ENCODE assay signal across 1 cellular context in the genomic region with DNA sequence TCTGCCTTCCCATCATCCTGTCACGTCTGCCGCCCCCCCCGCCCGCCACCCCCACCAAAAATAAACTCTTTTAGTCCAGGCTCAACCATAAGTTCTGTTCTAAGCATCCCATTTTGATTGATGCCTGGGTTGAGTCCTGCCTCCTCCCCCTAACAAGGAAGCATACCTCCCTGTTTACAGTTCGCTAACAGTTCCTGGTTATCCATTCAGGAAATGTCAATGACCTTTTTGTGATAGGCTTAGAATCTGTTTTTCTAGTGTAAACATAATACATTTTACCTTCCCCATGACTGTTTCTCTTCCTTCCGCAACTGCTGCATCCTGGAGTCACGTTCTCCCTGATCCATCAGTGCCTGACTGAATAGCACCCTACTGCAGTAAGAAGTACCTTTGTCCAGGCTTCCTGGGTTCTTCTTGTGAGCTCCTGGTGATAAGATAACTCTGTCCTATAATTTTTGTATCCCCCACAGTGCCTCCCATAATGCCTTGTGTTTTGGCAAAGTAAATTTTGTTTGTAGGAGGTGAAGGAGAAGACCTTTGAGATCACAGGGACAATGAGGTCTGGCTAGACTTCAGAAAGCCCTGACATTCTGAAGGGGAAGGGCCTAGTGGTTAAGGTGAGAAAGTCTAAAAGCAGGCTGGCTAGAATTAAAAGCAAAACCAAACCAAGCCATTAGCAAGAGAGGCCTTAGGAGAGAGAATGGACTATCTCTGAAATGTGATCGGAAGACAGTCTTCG.
TF ChIP-seq lines count a peak whose summit lies in the region.

No MANE protein-coding gene starts in this region.

TF ChIP-seq in HepG2, 621 proteins besides CTCF, POLR2A, EP300 and RAD21 (continued from another document and continues in another):
- TF ChIP-seq ZNF746 (CRISPR knock-in tag; IDR thresholded peaks at IDR 0.05) (no peak), ZFP36L1 (CRISPR knock-in tag; IDR thresholded peaks at IDR 0.05) (no peak), HNRNPK (IDR thresholded peaks at IDR 0.05; ENCODE audit: low read depth, low read length, poor library complexity, severe bottlenecking) (no peak), HNF4A (CRISPR knock-in tag; IDR thresholded peaks at IDR 0.05) (peak; percentile 36; the same call in 1 of the 2 replicates), ZFYVE20 (CRISPR knock-in tag; IDR thresholded peaks at IDR 0.05; ENCODE audit: borderline replicate concordance, low read depth) (no peak), RELA (CRISPR knock-in tag; IDR thresholded peaks at IDR 0.05) (no peak), ZNF850 (CRISPR knock-in tag; conservative IDR thresholded peaks at IDR 0.05) (no peak), ZNF556 (CRISPR knock-in tag; IDR thresholded peaks at IDR 0.05; ENCODE audit: borderline replicate concordance) (no peak), RFX3 (CRISPR knock-in tag; IDR thresholded peaks at IDR 0.05) (no peak), HNRNPUL1 (IDR thresholded peaks at IDR 0.05; ENCODE audit: low read depth, low read length) (no peak), ZC3H13 (CRISPR knock-in tag; IDR thresholded peaks at IDR 0.05) (no peak), TSC22D2 (CRISPR knock-in tag; IDR thresholded peaks at IDR 0.05; ENCODE audit: borderline replicate concordance) (0 out of 2 replicates have a peak, but pooled peaks have one; percentile 55), ZNF720 (CRISPR knock-in tag; IDR thresholded peaks at IDR 0.05) (no peak), BHLHE40 (IDR thresholded peaks at IDR 0.05; ENCODE audit: low read length) (peak; percentile 86), SRSF1 (optimal IDR thresholded peaks at IDR 0.05; ENCODE audit: low read depth, low read length) (no peak), TBX3 (IDR thresholded peaks at IDR 0.05; ENCODE audit: borderline replicate concordance) (no peak), PHF5A (CRISPR knock-in tag; IDR thresholded peaks at IDR 0.05; ENCODE audit: low read depth, unreplicated experiment) (peak; percentile 80), ZSCAN20 (CRISPR knock-in tag; IDR thresholded peaks at IDR 0.05; ENCODE audit: borderline replicate concordance) (no peak), MED8 (CRISPR knock-in tag; IDR thresholded peaks at IDR 0.05; ENCODE audit: insufficient replicate concordance) (peak; percentile 49), ZNF737 (CRISPR knock-in tag; IDR thresholded peaks at IDR 0.05; ENCODE audit: borderline replicate concordance) (no peak), ARNT (IDR thresholded peaks at IDR 0.05) (no peak), ZNF781 (CRISPR knock-in tag; IDR thresholded peaks at IDR 0.05; ENCODE audit: borderline replicate concordance, not compliant biosample characterization) (no peak), NFIC (IDR thresholded peaks at IDR 0.05; ENCODE audit: low read length) (no peak), ZNF446 (CRISPR knock-in tag; IDR thresholded peaks at IDR 0.05) (no peak), STAT5B (CRISPR knock-in tag; IDR thresholded peaks at IDR 0.05) (0 out of 2 replicates have a peak, but pooled peaks have one; percentile 54)
- TF ChIP-seq, protein P1, sequence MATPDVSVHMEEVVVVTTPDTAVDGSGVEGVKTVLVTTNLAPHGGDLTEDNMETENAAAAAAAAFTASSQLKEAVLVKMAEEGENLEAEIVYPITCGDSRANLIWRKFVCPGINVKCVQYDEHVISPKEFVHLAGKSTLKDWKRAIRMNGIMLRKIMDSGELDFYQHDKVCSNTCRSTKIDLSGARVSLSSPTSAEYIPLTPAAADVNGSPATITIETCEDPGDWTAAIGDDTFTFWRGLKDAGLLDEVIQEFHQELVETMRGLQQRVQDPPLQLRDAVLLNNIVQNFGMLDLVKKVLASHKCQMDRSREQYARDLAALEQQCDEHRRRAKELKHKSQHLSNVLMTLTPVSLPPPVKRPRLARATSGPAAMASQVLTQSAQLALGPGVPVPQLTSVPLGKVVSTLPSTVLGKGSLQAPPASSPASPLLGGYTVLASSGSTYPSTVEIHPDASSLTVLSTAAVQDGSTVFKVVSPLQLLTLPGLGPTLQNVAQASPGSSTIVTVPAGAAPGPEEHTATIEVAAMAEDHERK (CRISPR knock-in tag; IDR thresholded peaks at IDR 0.05; ENCODE audit: low read depth) = no peak
- TF ChIP-seq, protein P2, sequence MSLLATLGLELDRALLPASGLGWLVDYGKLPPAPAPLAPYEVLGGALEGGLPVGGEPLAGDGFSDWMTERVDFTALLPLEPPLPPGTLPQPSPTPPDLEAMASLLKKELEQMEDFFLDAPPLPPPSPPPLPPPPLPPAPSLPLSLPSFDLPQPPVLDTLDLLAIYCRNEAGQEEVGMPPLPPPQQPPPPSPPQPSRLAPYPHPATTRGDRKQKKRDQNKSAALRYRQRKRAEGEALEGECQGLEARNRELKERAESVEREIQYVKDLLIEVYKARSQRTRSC (CRISPR knock-in tag; IDR thresholded peaks at IDR 0.05; ENCODE audit: low read depth) = no peak
- TF ChIP-seq, protein P3, sequence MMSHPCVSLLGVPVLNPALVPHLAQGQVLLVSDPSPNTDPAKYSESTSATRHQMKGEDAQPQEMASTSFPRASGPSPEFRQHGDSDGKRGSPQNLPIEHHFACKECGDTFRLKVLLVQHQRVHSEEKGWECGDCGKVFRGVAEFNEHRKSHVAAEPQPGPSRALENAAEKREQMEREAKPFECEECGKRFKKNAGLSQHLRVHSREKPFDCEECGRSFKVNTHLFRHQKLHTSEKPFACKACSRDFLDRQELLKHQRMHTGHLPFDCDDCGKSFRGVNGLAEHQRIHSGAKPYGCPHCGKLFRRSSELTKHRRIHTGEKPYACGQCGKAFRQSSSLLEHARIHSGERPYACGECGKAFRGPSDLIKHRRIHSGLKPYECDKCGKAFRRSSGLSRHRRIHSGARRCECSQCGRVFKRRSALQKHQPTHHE (CRISPR knock-in tag; IDR thresholded peaks at IDR 0.05; ENCODE audit: borderline replicate concordance) = no peak
- TF ChIP-seq, protein P4, sequence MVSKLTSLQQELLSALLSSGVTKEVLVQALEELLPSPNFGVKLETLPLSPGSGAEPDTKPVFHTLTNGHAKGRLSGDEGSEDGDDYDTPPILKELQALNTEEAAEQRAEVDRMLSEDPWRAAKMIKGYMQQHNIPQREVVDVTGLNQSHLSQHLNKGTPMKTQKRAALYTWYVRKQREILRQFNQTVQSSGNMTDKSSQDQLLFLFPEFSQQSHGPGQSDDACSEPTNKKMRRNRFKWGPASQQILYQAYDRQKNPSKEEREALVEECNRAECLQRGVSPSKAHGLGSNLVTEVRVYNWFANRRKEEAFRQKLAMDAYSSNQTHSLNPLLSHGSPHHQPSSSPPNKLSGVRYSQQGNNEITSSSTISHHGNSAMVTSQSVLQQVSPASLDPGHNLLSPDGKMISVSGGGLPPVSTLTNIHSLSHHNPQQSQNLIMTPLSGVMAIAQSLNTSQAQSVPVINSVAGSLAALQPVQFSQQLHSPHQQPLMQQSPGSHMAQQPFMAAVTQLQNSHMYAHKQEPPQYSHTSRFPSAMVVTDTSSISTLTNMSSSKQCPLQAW (CRISPR knock-in tag; IDR thresholded peaks at IDR 0.05) = peak; percentile 55
- TF ChIP-seq, protein P5, sequence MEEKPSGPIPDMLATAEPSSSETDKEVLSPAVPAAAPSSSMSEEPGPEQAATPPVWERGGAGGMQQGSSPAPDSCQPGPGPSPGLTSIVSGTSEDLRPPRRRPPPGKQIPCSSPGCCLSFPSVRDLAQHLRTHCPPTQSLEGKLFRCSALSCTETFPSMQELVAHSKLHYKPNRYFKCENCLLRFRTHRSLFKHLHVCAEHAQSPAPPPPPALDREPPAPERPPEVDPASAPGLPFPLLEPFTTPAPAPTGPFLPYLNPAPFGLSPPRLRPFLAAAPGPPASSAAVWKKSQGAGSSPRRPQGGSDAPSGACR (CRISPR knock-in tag; IDR thresholded peaks at IDR 0.05) = 0 out of 2 replicates have a peak, but pooled peaks have one; percentile 26
- TF ChIP-seq, protein P6, sequence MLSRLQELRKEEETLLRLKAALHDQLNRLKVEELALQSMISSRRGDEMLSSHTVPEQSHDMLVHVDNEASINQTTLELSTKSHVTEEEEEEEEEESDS (CRISPR knock-in tag; IDR thresholded peaks at IDR 0.05; ENCODE audit: borderline replicate concordance) = no peak
- TF ChIP-seq, protein P7, sequence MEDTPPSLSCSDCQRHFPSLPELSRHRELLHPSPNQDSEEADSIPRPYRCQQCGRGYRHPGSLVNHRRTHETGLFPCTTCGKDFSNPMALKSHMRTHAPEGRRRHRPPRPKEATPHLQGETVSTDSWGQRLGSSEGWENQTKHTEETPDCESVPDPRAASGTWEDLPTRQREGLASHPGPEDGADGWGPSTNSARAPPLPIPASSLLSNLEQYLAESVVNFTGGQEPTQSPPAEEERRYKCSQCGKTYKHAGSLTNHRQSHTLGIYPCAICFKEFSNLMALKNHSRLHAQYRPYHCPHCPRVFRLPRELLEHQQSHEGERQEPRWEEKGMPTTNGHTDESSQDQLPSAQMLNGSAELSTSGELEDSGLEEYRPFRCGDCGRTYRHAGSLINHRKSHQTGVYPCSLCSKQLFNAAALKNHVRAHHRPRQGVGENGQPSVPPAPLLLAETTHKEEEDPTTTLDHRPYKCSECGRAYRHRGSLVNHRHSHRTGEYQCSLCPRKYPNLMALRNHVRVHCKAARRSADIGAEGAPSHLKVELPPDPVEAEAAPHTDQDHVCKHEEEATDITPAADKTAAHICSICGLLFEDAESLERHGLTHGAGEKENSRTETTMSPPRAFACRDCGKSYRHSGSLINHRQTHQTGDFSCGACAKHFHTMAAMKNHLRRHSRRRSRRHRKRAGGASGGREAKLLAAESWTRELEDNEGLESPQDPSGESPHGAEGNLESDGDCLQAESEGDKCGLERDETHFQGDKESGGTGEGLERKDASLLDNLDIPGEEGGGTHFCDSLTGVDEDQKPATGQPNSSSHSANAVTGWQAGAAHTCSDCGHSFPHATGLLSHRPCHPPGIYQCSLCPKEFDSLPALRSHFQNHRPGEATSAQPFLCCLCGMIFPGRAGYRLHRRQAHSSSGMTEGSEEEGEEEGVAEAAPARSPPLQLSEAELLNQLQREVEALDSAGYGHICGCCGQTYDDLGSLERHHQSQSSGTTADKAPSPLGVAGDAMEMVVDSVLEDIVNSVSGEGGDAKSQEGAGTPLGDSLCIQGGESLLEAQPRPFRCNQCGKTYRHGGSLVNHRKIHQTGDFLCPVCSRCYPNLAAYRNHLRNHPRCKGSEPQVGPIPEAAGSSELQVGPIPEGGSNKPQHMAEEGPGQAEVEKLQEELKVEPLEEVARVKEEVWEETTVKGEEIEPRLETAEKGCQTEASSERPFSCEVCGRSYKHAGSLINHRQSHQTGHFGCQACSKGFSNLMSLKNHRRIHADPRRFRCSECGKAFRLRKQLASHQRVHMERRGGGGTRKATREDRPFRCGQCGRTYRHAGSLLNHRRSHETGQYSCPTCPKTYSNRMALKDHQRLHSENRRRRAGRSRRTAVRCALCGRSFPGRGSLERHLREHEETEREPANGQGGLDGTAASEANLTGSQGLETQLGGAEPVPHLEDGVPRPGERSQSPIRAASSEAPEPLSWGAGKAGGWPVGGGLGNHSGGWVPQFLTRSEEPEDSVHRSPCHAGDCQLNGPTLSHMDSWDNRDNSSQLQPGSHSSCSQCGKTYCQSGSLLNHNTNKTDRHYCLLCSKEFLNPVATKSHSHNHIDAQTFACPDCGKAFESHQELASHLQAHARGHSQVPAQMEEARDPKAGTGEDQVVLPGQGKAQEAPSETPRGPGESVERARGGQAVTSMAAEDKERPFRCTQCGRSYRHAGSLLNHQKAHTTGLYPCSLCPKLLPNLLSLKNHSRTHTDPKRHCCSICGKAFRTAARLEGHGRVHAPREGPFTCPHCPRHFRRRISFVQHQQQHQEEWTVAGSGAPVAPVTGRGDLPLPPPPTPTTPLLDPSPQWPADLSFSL (CRISPR knock-in tag; IDR thresholded peaks at IDR 0.05) = no peak
- TF ChIP-seq, protein P8, sequence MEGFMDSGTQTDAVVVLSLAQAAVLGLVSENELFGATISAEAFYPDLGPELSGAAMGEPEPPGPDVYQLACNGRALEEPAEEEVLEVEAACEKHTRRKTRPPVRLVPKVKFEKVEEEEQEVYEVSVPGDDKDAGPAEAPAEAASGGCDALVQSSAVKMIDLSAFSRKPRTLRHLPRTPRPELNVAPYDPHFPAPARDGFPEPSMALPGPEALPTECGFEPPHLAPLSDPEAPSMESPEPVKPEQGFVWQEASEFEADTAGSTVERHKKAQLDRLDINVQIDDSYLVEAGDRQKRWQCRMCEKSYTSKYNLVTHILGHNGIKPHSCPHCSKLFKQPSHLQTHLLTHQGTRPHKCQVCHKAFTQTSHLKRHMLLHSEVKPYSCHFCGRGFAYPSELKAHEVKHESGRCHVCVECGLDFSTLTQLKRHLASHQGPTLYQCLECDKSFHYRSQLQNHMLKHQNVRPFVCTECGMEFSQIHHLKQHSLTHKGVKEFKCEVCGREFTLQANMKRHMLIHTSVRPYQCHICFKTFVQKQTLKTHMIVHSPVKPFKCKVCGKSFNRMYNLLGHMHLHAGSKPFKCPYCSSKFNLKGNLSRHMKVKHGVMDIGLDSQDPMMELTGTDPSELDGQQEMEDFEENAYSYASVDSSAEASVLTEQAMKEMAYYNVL (CRISPR knock-in tag; IDR thresholded peaks at IDR 0.05; ENCODE audit: borderline replicate concordance) = peak; percentile 71; the same call in 1 of the 2 replicates
- TF ChIP-seq, protein P9, sequence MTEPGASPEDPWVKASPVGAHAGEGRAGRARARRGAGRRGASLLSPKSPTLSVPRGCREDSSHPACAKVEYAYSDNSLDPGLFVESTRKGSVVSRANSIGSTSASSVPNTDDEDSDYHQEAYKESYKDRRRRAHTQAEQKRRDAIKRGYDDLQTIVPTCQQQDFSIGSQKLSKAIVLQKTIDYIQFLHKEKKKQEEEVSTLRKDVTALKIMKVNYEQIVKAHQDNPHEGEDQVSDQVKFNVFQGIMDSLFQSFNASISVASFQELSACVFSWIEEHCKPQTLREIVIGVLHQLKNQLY (CRISPR knock-in tag; IDR thresholded peaks at IDR 0.05) = peak; percentile 89
- TF ChIP-seq, protein P10, sequence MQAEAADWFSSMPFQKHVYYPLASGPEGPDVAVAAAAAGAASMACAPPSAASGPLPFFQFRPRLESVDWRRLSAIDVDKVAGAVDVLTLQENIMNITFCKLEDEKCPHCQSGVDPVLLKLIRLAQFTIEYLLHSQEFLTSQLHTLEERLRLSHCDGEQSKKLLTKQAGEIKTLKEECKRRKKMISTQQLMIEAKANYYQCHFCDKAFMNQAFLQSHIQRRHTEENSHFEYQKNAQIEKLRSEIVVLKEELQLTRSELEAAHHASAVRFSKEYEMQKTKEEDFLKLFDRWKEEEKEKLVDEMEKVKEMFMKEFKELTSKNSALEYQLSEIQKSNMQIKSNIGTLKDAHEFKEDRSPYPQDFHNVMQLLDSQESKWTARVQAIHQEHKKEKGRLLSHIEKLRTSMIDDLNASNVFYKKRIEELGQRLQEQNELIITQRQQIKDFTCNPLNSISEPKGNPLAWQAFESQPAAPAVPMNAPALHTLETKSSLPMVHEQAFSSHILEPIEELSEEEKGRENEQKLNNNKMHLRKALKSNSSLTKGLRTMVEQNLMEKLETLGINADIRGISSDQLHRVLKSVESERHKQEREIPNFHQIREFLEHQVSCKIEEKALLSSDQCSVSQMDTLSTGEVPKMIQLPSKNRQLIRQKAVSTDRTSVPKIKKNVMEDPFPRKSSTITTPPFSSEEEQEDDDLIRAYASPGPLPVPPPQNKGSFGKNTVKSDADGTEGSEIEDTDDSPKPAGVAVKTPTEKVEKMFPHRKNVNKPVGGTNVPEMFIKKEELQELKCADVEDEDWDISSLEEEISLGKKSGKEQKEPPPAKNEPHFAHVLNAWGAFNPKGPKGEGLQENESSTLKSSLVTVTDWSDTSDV (CRISPR knock-in tag; IDR thresholded peaks at IDR 0.05) = no peak
- TF ChIP-seq, protein P11, sequence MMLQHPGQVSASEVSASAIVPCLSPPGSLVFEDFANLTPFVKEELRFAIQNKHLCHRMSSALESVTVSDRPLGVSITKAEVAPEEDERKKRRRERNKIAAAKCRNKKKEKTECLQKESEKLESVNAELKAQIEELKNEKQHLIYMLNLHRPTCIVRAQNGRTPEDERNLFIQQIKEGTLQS (CRISPR knock-in tag; IDR thresholded peaks at IDR 0.05) = no peak
